Comparison of ENCODE assay signal across 9 cellular contexts in genomic region chr10:72309290-72310240, GRCh38. TPM values are rescaled to one million over a fixed set of nuclear protein-coding genes. Genes with fewer than 3 reads are reported as not detected.
DNase-seq lines count a peak whose midpoint lies in the region; ATAC-seq and TF ChIP-seq lines count a peak whose summit lies in the region.
"Had no signal": no experiment of that assay in that cellular context is flagged by ENCODE, and none has a peak within 500 bp of the region (broad histone marks: within the 10 kb centered on the region; RNA-seq: fewer than 3 reads in every experiment).

No MANE protein-coding gene starts in this region.

- H3K27me3 ChIP-seq in prostate gland (replicated peaks; ENCODE audit: insufficient read depth), result no peaks in the 10 kb centered on the region
- no peaks in the 10 kb centered on the region for H3K27me3 ChIP-seq in effector memory CD4-positive, alpha-beta T cell (replicated peaks; ENCODE audit: control insufficient read depth, insufficient read depth, low read length, poor library complexity, severe bottlenecking)

- H3K9me3 ChIP-seq in prostate gland, result no peaks in the 10 kb centered on the region
- H3K9me3 ChIP-seq in effector memory CD4-positive, alpha-beta T cell (ENCODE audit: control insufficient read depth, low read length), result no peaks in the 10 kb centered on the region

- peak overlapping the region; percentile 34; the same call in 1 of the 2 replicates for H3K27ac ChIP-seq in VCaP
- H3K27ac ChIP-seq in prostate gland, result peak overlapping the region; percentile 39 to 52
- H3K27ac ChIP-seq in effector memory CD4-positive, alpha-beta T cell (ENCODE audit: insufficient read depth, low read length, poor library complexity, severe bottlenecking), result no peak overlapping the region

- TF ChIP-seq CTCF in VCaP (conservative IDR thresholded peaks at IDR 0.05), result no peak
- no peak for TF ChIP-seq CTCF in prostate gland (IDR thresholded peaks at IDR 0.05)

- H3K36me3 ChIP-seq in prostate gland, result no peaks in the 10 kb centered on the region
- no peaks in the 10 kb centered on the region for H3K36me3 ChIP-seq in effector memory CD4-positive, alpha-beta T cell (ENCODE audit: control insufficient read depth, insufficient read depth, low read length)

- no peak for TF ChIP-seq POLR2A in prostate gland (IDR thresholded peaks at IDR 0.05)

- DNase-seq in G401 (ENCODE audit: low spot score) (peak; percentile 66), globus pallidus (ENCODE audit: low spot score) (peak; percentile 80), prostate gland (ENCODE audit: low spot score) (peak; percentile 43), NCI-H187 (lab: John Stamatoyannopoulos, UW) (no peak), pons (ENCODE audit: low spot score) (no peak)
- no peak for DNase-seq in effector memory CD4-positive, alpha-beta T cell
- DNase-seq: NCI-H187 treated with DMSO at 0.1 percent for 48 hours had no signal

- no peak overlapping the region for H3K4me3 ChIP-seq in prostate gland
- H3K4me3 ChIP-seq in effector memory CD4-positive, alpha-beta T cell (ENCODE audit: insufficient read depth, low read depth, low read length, poor library complexity, severe bottlenecking), result no peak overlapping the region

- in situ Hi-C loops in G401 (cut with HindIII; ENCODE audit: low sequenced_read_pairs), result loop anchor here (5.0 kb wide), 1 partner anchor 32 kb away; no protein-coding TSS in a partner anchor

- ATAC-seq in HG03469 (IDR thresholded peaks at IDR 0.05; ENCODE audit: unreplicated experiment), result no peak

- H3K4me1 ChIP-seq in prostate gland (replicated peaks), result peaks cover 4% of the 10 kb centered on the region
- H3K4me1 ChIP-seq in effector memory CD4-positive, alpha-beta T cell (ENCODE audit: control insufficient read depth, insufficient read depth, low read length, poor library complexity, severe bottlenecking), result peaks cover 29% of the 10 kb centered on the region

- 47% methylated on average over 21 of the region's 21 CpGs for WGBS in prostate gland

- intact Hi-C loops in prostate gland (cut with DNase I), result no loop called here

RNA-seq across cellular contexts. Expression of gene DDIT4, which starts 35.8 kb away (rescaled TPM):
- 192 and 262 TPM in 2 replicates for total RNA-seq in G401 (2014; rRNA removed; shearing (Covaris generic))
- total RNA-seq in prostate gland, result 100 to 1,000 TPM; 259 to 265 TPM

RNA-seq across cellular contexts. Expression of gene DNAJB12, which starts 45.2 kb away (rescaled TPM):
- total RNA-seq in G401 (2014; rRNA removed; shearing (Covaris generic)), result 22.6 and 23.1 TPM in 2 replicates
- 10 to 100 TPM; 33.0 to 55.9 TPM for total RNA-seq in prostate gland

Comparison
In these comparisons a context has a peak if more than half of its experiments do, and no peak if none do; other contexts are left out.
1. DNase-seq: peak in G401 (single experiment), globus pallidus (single experiment) and prostate gland (single experiment); none in effector memory CD4-positive, alpha-beta T cell (0 of 3), NCI-H187 (0 of 2) and pons (single experiment).